Comparison of ENCODE assay signal across 36 cellular contexts in genomic region chr4:127776620-127777019, GRCh38. TPM values are rescaled to one million over a fixed set of nuclear protein-coding genes. Genes with fewer than 3 reads are reported as not detected.
DNase-seq lines count a peak whose midpoint lies in the region; ATAC-seq, FAIRE-seq and TF ChIP-seq lines count a peak whose summit lies in the region.
"Had no signal": no experiment of that assay in that cellular context is flagged by ENCODE, and none has a peak within 500 bp of the region (broad histone marks: within the 10 kb centered on the region; RNA-seq: fewer than 3 reads in every experiment).

No MANE protein-coding gene starts in this region.

- no peak overlapping the region for H3K4me3 Mint-ChIP-seq in endodermal cell
- H3K4me3 Mint-ChIP-seq: activated CD4-positive, alpha-beta memory T cell treated with anti-CD3 and anti-CD28 coated beads, Interleukin-2, amount 10 ng/mL, durations not matched to agents 7 days and 5 days; activated naive CD4-positive, alpha-beta T cell treated with anti-CD3 and anti-CD28 coated beads for 36 hours; activated T-helper 1 cell treated with anti-CD3 and anti-CD28 coated beads, Interleukin-12 subunit alpha, Interleukin-12 subunit beta, Interleukin-2, Interleukin-4 antibody, amounts not matched to agents 30 ng/mL and 10 ng/mL and 1 ng/mL, durations not matched to agents 14 hours and 24 hours and 36 hours; natural killer cell treated with Interleukin-12 subunit alpha and Interleukin-12 subunit beta and Interleukin-15 and Interleukin-18, amount 100 ng/mL, for 72 hours; T-helper 2 cell treated with Interferon-gamma antibody and Interleukin-4, amounts not matched to agents 5 μg/mL and 100 μg/mL, for 36 hours had no signal

- H3K9me3 ChIP-seq in HAP-1 (no peaks in the 10 kb centered on the region), endodermal cell (ENCODE audit: control insufficient read depth, low read length) (no peaks in the 10 kb centered on the region)
- H3K9me3 ChIP-seq: body of pancreas, gastroesophageal sphincter, mucosa of descending colon, Peyer's patch, psoas muscle had no signal

- H3K27me3 Mint-ChIP-seq in endodermal cell (ENCODE audit: insufficient read depth) = peaks cover 14% of the 10 kb centered on the region

- H3K9ac ChIP-seq in endodermal cell (ENCODE audit: extremely low read depth, low read length, poor library complexity, severe bottlenecking) = no peak overlapping the region
- H3K9ac ChIP-seq: BLaER1 treated with 17β-estradiol and CSF1 and Interleukin-3, amounts not matched to agents 10 nM and 100 nM had no signal

- H3K27ac ChIP-seq in endodermal cell (ENCODE audit: low read depth, low read length) (no peak overlapping the region), coronary artery (no peak overlapping the region)
- H3K27ac ChIP-seq: BLaER1 treated with 17β-estradiol and CSF1 and Interleukin-3, amounts not matched to agents 10 nM and 100 nM; body of pancreas; gastroesophageal sphincter; HL-60; Peyer's patch; psoas muscle had no signal

- in situ Hi-C loops in HAP-1 (cut with MboI; ENCODE audit: low sequenced_read_pairs) = no loop called here

- H3K4me3 ChIP-seq in HAP-1 (no peak overlapping the region), endodermal cell (ENCODE audit: low read length) (no peak overlapping the region), coronary artery (no peak overlapping the region)
- H3K4me3 ChIP-seq: BLaER1 treated with 17β-estradiol and CSF1 and Interleukin-3, amounts not matched to agents 10 nM and 100 nM; body of pancreas; gastroesophageal sphincter; lung; mucosa of descending colon; Peyer's patch; psoas muscle had no signal

- H3K4me1 ChIP-seq in HAP-1 = peaks cover 19% of the 10 kb centered on the region
- peaks cover 13% of the 10 kb centered on the region for H3K4me1 ChIP-seq in endodermal cell (ENCODE audit: control insufficient read depth, insufficient read depth, low read length)
- H3K4me1 ChIP-seq: psoas muscle had no signal

- H3K4me1 Mint-ChIP-seq in endodermal cell = peaks cover 39% of the 10 kb centered on the region

- no peaks in the 10 kb centered on the region for H3K36me3 ChIP-seq in HAP-1 (replicated peaks)
- no peaks in the 10 kb centered on the region for H3K36me3 ChIP-seq in endodermal cell (ENCODE audit: control insufficient read depth, insufficient read depth, low read length)
- H3K36me3 ChIP-seq: BLaER1 treated with 17β-estradiol and CSF1 and Interleukin-3, amounts not matched to agents 10 nM and 100 nM; gastroesophageal sphincter; Peyer's patch had no signal

- FAIRE-seq in GM18507 (lab: Jason Lieb, UNC) = peak; percentile 67
- FAIRE-seq: endothelial cell of umbilical vein, GM19239 had no signal

- no peaks in the 10 kb centered on the region for H3K9me3 Mint-ChIP-seq in endodermal cell
- H3K9me3 Mint-ChIP-seq: activated CD4-positive, alpha-beta memory T cell treated with anti-CD3 and anti-CD28 coated beads, Interleukin-2, amount 10 ng/mL, durations not matched to agents 7 days and 5 days; activated naive CD4-positive, alpha-beta T cell treated with anti-CD3 and anti-CD28 coated beads for 36 hours; activated T-helper 1 cell treated with anti-CD3 and anti-CD28 coated beads, Interleukin-12 subunit alpha, Interleukin-12 subunit beta, Interleukin-2, Interleukin-4 antibody, amounts not matched to agents 30 ng/mL and 10 ng/mL and 1 ng/mL, durations not matched to agents 14 hours and 24 hours and 36 hours; T-helper 2 cell treated with Interferon-gamma antibody and Interleukin-4, amounts not matched to agents 5 μg/mL and 100 μg/mL, for 36 hours had no signal

- no peaks in the 10 kb centered on the region for H3K27me3 ChIP-seq in HAP-1 (ENCODE audit: low read depth)
- peaks cover 8% of the 10 kb centered on the region for H3K27me3 ChIP-seq in endodermal cell (ENCODE audit: control insufficient read depth, insufficient read depth, low read length, poor library complexity, severe bottlenecking)
- H3K27me3 ChIP-seq: body of pancreas, gastroesophageal sphincter, Peyer's patch had no signal

- intact Hi-C loops in left colon (cut with DNase I, micrococcal nuclease) = no loop called here

- TF ChIP-seq CTCF in endodermal cell (conservative IDR thresholded peaks at IDR 0.05) (no peak), coronary artery (IDR thresholded peaks at IDR 0.05) (no peak)

- DNase-seq in GM18507 (ENCODE audit: extremely low spot score, insufficient read length, low read depth) (no peak), HAP-1 (ENCODE audit: low spot score in 2 of 2) (peak; percentile 38 to 40), NCI-H526 (lab: John Stamatoyannopoulos, UW) (peak; percentile 77 to 85), endodermal cell (no peak), CD1c-positive myeloid dendritic cell (ENCODE audit: extremely low spot score) (no peak), coronary artery (ENCODE audit: low spot score) (no peak), left colon (no peak)
- DNase-seq: activated CD4-positive, alpha-beta memory T cell treated with anti-CD3 and anti-CD28 coated beads, Interleukin-2, amount 10 ng/mL, durations not matched to agents 7 days and 5 days; activated CD4-positive, CD25-positive, alpha-beta regulatory T cell treated with anti-CD3 and anti-CD28 coated beads, Interleukin-2, amount 50 U/mL, for 72 hours; activated CD8-positive, alpha-beta memory T cell treated with anti-CD3 and anti-CD28 coated beads, Interleukin-2, amount 50 U/mL, for 48 hours; activated naive CD4-positive, alpha-beta T cell treated with anti-CD3 and anti-CD28 coated beads for 36 hours; body of pancreas; COR-L47; DMS79; hippocampal formation; Kasumi-1; mucosa of descending colon; NCI-H187; occipital lobe; Peyer's patch; psoas muscle; SHP77 treated with DMSO at 0.1 percent for 48 hours; stimulated activated CD4-positive, alpha-beta T cell treated with anti-CD3 and anti-CD28 coated beads, Interleukin-4, amount 100 ng/mL, for 24 hours; trophoblast cell had no signal

- WGBS in endodermal cell (ENCODE audit: insufficient coverage in 1 of 2, insufficient read length in 1 of 2), 2 experiments = 86 to 100% methylated on average over 1 to 2 of the region's 2 CpGs

- H3K27ac Mint-ChIP-seq in endodermal cell = peak overlapping the region; percentile 80
- H3K27ac Mint-ChIP-seq: activated CD4-positive, alpha-beta memory T cell treated with anti-CD3 and anti-CD28 coated beads, Interleukin-2, amount 10 ng/mL, durations not matched to agents 7 days and 5 days; activated naive CD4-positive, alpha-beta T cell treated with anti-CD3 and anti-CD28 coated beads for 36 hours; activated T-helper 1 cell treated with anti-CD3 and anti-CD28 coated beads, Interleukin-12 subunit alpha, Interleukin-12 subunit beta, Interleukin-2, Interleukin-4 antibody, amounts not matched to agents 30 ng/mL and 10 ng/mL and 1 ng/mL, durations not matched to agents 14 hours and 24 hours and 36 hours; natural killer cell treated with Interleukin-12 subunit alpha and Interleukin-12 subunit beta and Interleukin-15 and Interleukin-18, amount 100 ng/mL, for 72 hours; T-helper 2 cell treated with Interferon-gamma antibody and Interleukin-4, amounts not matched to agents 5 μg/mL and 100 μg/mL, for 36 hours had no signal

- H3K36me3 Mint-ChIP-seq in endodermal cell (ENCODE audit: low read depth) = no peaks in the 10 kb centered on the region

- no peak for ATAC-seq in left colon
- ATAC-seq: body of pancreas; gastroesophageal sphincter; mucosa of descending colon; natural killer cell treated with Interleukin-12 subunit alpha and Interleukin-12 subunit beta and Interleukin-15 and Interleukin-18, amount 100 ng/mL, for 72 hours; psoas muscle had no signal

RNA-seq across cellular contexts. Expression of gene HSPA4L, which starts 5.5 kb away (rescaled TPM):
- total RNA-seq in endodermal cell (1 to 10 TPM; 2.0 to 6.2 TPM), left colon (1 to 10 TPM; 4.4 to 6.0 TPM)
- 10.9 TPM for polyA plus RNA-seq in endodermal cell (2013, experiment 1 of 2)
- polyA plus RNA-seq in endodermal cell (2013, experiment 2 of 2) = 9.1 TPM

RNA-seq across cellular contexts. Expression of gene SLC25A31, which starts 46.4 kb away (rescaled TPM):
- total RNA-seq in endodermal cell (not detected), left colon (not detected)
- polyA plus RNA-seq in endodermal cell (2013, experiment 1 of 2) = not detected
- polyA plus RNA-seq in endodermal cell (2013, experiment 2 of 2) = not detected
- total RNA-seq: activated CD4-positive, alpha-beta memory T cell treated with anti-CD3 and anti-CD28 coated beads, Interleukin-2, amount 10 ng/mL, durations not matched to agents 7 days and 5 days; activated naive CD4-positive, alpha-beta T cell treated with anti-CD3 and anti-CD28 coated beads for 36 hours; activated T-helper 1 cell treated with anti-CD3 and anti-CD28 coated beads, Interleukin-12 subunit alpha, Interleukin-12 subunit beta, Interleukin-2, Interleukin-4 antibody, amounts not matched to agents 30 ng/mL and 10 ng/mL and 1 ng/mL, durations not matched to agents 14 hours and 24 hours and 36 hours; body of pancreas; cerebellum; endothelial cell of umbilical vein; gastroesophageal sphincter; H4; lung; mucosa of descending colon; natural killer cell treated with Interleukin-12 subunit alpha and Interleukin-12 subunit beta and Interleukin-15 and Interleukin-18, amount 100 ng/mL, for 72 hours; Peyer's patch; psoas muscle; subcutaneous adipose tissue had no signal
- polyA plus RNA-seq: endothelial cell of umbilical vein had no signal

Comparison
In these comparisons a context has a peak if more than half of its experiments do, and no peak if none do; other contexts are left out.
1. DNase-seq: peak in HAP-1 (2 of 2) and NCI-H526 (2 of 2); none in GM18507 (single experiment), endodermal cell (single experiment), CD1c-positive myeloid dendritic cell (single experiment), coronary artery (single experiment) and left colon (0 of 2).